In genomic region chr7:155412416-155413253, GRCh38 we compare ENCODE assay signal across 9 cellular contexts. TPM values are rescaled to one million over a fixed set of nuclear protein-coding genes. Genes with fewer than 3 reads are reported as not detected.
DNase-seq lines count a peak whose midpoint lies in the region; ATAC-seq, FAIRE-seq and TF ChIP-seq lines count a peak whose summit lies in the region.
"Had no signal": no experiment of that assay in that cellular context is flagged by ENCODE, and none has a peak within 500 bp of the region (broad histone marks: within the 10 kb centered on the region; RNA-seq: fewer than 3 reads in every experiment).

No MANE protein-coding gene starts in this region.

- intact Hi-C loops in Panc1 (cut with micrococcal nuclease; ENCODE audit: unreplicated experiment), result no loop called here
- intact Hi-C loops in kidney (cut with DNase I), result no loop called here

- H3K27me3 ChIP-seq in Panc1 (ENCODE audit: control insufficient read depth, insufficient read depth, low read length), result no peaks in the 10 kb centered on the region; the same call in 1 of the 2 replicates

- no TSS peak for BruUV-seq in Panc1 (replicated peaks; lab: Mats Ljungman, UMichigan)

- TF ChIP-seq CTCF in Panc1 (IDR thresholded peaks at IDR 0.05), result peak; percentile 93
- TF ChIP-seq CTCF in kidney (IDR thresholded peaks at IDR 0.05; ENCODE audit: borderline replicate concordance, extremely low read depth, insufficient read depth), result peak; percentile 55

- CTCF ChIA-PET in Panc1 (lab: Charles Lee), result no interaction called here

- no peak for FAIRE-seq in kidney (lab: Jason Lieb, UNC)

- no peaks in the 10 kb centered on the region for H3K4me1 ChIP-seq in Panc1 (ENCODE audit: control insufficient read depth, insufficient read depth, low read length)
- H3K4me1 ChIP-seq in kidney (ENCODE audit: control insufficient read depth in 1 of 2, insufficient read depth in 1 of 2, low read depth in 1 of 2, low read length in 2 of 2), result no peaks in the 10 kb centered on the region

- POLR2A ChIA-PET in Panc1 (lab: Charles Lee), result no interaction called here

- ATAC-seq in GM19328 (IDR thresholded peaks at IDR 0.05; ENCODE audit: unreplicated experiment) (peak; percentile 61), HG03378 (IDR thresholded peaks at IDR 0.05; ENCODE audit: unreplicated experiment) (peak; percentile 83), Panc1 (peak; percentile 89)

- H3K36me3 ChIP-seq in Panc1 (ENCODE audit: control insufficient read depth, insufficient read depth, low read length), result no peaks in the 10 kb centered on the region
- H3K36me3 ChIP-seq in kidney (ENCODE audit: control insufficient read depth in 1 of 2, insufficient read depth in 2 of 2, low read length in 2 of 2), result no peaks in the 10 kb centered on the region

- peak; percentile 47 for DNase-seq in DMS153 (lab: John Stamatoyannopoulos, UW)
- DNase-seq in Panc1 (ENCODE audit: low read depth, low spot score), result peak; percentile 22
- DNase-seq in activated naive CD8-positive, alpha-beta T cell treated with anti-CD3 and anti-CD28 coated beads, Interleukin-2, amount 50 U/mL, for 16 hours (ENCODE audit: low read depth, low spot score), result peak; percentile 7
- DNase-seq in kidney, result no peak
- peak; percentile 17 to 55 (median 23) for DNase-seq in stimulated activated CD4-positive, alpha-beta T cell treated with anti-CD3 and anti-CD28 coated beads, TNF-alpha, amount 100 ng/mL, for 48 hours (ENCODE audit: low read depth in 3 of 3)
- DNase-seq in NCI-H510A (lab: John Stamatoyannopoulos, UW), result no peak

- in situ Hi-C loops in Panc1 (cut with HindIII; ENCODE audit: low pct_unique_long_range_greater_than_20kb, low sequenced_read_pairs), result no loop called here

- no peaks in the 10 kb centered on the region for H3K9me3 ChIP-seq in Panc1 (ENCODE audit: control insufficient read depth, insufficient read depth, low read depth, low read length)
- H3K9me3 ChIP-seq in kidney (ENCODE audit: control insufficient read depth in 1 of 2, low read length in 2 of 2), result no peaks in the 10 kb centered on the region

- no peak overlapping the region for H3K4me3 ChIP-seq in Panc1 (ENCODE audit: low read depth in 2 of 2, low read length in 2 of 2)
- H3K4me3 ChIP-seq in kidney (ENCODE audit: low read length in 2 of 2), result no peak overlapping the region

- no peak overlapping the region for H3K9ac ChIP-seq in kidney (ENCODE audit: low read length in 2 of 2)

- H3K27ac ChIP-seq in Panc1 (ENCODE audit: low read length) (no peak overlapping the region), kidney (ENCODE audit: low read depth in 2 of 2, low read length in 2 of 2) (no peak overlapping the region)

RNA-seq across cellular contexts. Expression of gene EN2, which starts 45.3 kb away (rescaled TPM):
- total RNA-seq in Panc1 (2021; ENCODE audit: unreplicated experiment) (1.5 TPM), kidney (0.13 TPM)
- 1.4 TPM for polyA plus RNA-seq in Panc1 (2012; ENCODE audit: insufficient read length)
- polyA plus RNA-seq in kidney (ENCODE audit: insufficient read depth, low read depth, low replicate concordance), result not detected
- total RNA-seq: activated CD8-positive, alpha-beta memory T cell treated with anti-CD3 and anti-CD28 coated beads for 36 hours had no signal

Comparison
In these comparisons a context has a peak if more than half of its experiments do, and no peak if none do; other contexts are left out.
1. DNase-seq: peak in DMS153 (single experiment), Panc1 (single experiment), activated naive CD8-positive, alpha-beta T cell treated with anti-CD3 and anti-CD28 coated beads, Interleukin-2, amount 50 U/mL, for 16 hours (single experiment) and stimulated activated CD4-positive, alpha-beta T cell treated with anti-CD3 and anti-CD28 coated beads, TNF-alpha, amount 100 ng/mL, for 48 hours (3 of 3); none in kidney (single experiment) and NCI-H510A (single experiment).
2. Peak in every context shown above with its lines, with median percentiles within 50 percentile points of each other: ATAC-seq.